In genomic region chr6:56766806-56767178, GRCh38 we compare ENCODE assay signal across 9 cellular contexts.
A peak's percentile ranks its signal among the peaks of the same experiment; 100 is the strongest.
DNase-seq lines count a peak whose midpoint lies in the region; ATAC-seq and FAIRE-seq lines count a peak whose summit lies in the region.
"Had no signal": no experiment of that assay in that cellular context is flagged by ENCODE, and none has a peak within 500 bp of the region (broad histone marks: within the 10 kb centered on the region; RNA-seq: fewer than 3 reads in every experiment).

No MANE protein-coding gene starts in this region.

- peak; percentile 84 for FAIRE-seq in GM18507 (lab: Jason Lieb, UNC)

- DNase-seq in GM18507 (ENCODE audit: extremely low spot score, insufficient read length, low read depth): peak; percentile 28
- DNase-seq in foreskin melanocyte: peak; percentile 54
- no peak for DNase-seq in DMS153 (lab: John Stamatoyannopoulos, UW)
- no peak for DNase-seq in NCI-H446 (lab: John Stamatoyannopoulos, UW)
- DNase-seq in NCI-H2081 treated with DMSO at 0.1 percent for 48 hours (lab: John Stamatoyannopoulos, UW): no peak
- DNase-seq in Right ventricle myocardium superior: no peak

- intact Hi-C loops in Right ventricle myocardium superior (cut with DNase I): loop anchor here (5.0 kb wide), 1 partner anchor 76 kb away; no protein-coding TSS in a partner anchor

- ATAC-seq in GM21786 (IDR thresholded peaks at IDR 0.05; ENCODE audit: unreplicated experiment) (peak; percentile 82), HG03571 (IDR thresholded peaks at IDR 0.05; ENCODE audit: unreplicated experiment) (peak; percentile 63), Right ventricle myocardium superior (ENCODE audit: poor library complexity) (no peak)
- ATAC-seq: Panc1 had no signal

Comparison
In these comparisons a context has a peak if more than half of its experiments do, and no peak if none do; other contexts are left out.
1. DNase-seq: peak in GM18507 (single experiment) and foreskin melanocyte (single experiment); none in DMS153 (single experiment), NCI-H446 (0 of 2), NCI-H2081 treated with DMSO at 0.1 percent for 48 hours (single experiment) and Right ventricle myocardium superior (single experiment).